ENCODE assay signal across 13 cellular contexts in the genomic region with DNA sequence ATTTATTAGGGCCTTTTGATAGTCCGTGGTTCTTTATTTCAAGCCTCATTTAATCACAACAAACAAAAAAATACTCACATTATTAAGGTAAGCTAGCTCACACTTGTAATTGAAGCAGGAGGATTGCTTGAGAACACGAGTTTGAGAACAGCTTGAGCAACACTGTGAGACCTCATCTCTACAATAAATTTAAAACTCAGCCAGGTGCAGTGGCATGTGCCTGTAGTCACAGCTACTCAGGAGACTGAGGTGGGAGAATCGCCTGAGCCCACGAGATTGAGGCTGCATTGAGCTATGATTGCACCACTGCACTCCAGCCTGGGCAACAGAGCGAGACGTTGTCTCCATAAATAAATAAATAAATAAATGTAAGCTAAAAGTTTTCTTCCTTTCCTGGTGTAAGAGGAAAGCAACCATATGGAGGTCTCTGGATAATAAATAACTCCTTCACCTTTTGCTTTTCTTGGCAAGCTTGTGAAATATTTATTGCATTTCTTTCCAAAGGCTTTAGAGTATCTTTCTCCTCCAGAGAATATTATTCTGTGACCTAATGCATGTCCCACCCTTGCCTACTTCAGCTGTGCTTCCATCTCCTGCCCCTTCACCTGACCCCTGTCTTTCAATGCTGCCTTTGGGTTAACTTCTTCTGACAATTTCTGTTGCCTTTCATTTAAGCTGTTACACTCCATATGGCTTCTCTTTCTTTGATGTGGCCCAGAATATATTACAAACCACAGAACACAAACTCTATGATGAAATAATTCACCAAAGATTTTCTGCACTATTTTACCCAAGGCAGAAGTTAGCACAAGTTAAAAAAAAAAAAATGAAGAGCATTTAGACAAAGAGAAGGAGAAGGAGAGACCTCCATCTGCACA.
A peak's percentile ranks its signal among the peaks of the same experiment; 100 is the strongest.
DNase-seq lines count a peak whose midpoint lies in the region; ATAC-seq and TF ChIP-seq lines count a peak whose summit lies in the region.
"Had no signal": no experiment of that assay in that cellular context is flagged by ENCODE, and none has a peak within 500 bp of the region (broad histone marks: within the 10 kb centered on the region; RNA-seq: fewer than 3 reads in every experiment).

No MANE protein-coding gene starts in this region.

- no peaks in the 10 kb centered on the region for H3K9me2 ChIP-seq in Loucy (replicated peaks; ENCODE audit: low read depth, low read length)

- H3K4me1 ChIP-seq in Loucy (ENCODE audit: insufficient read depth, low read length, poor library complexity, severe bottlenecking) = peaks cover 15% of the 10 kb centered on the region
- H3K4me1 ChIP-seq in neuron (ENCODE audit: insufficient read depth, low read length) = peaks cover 31% of the 10 kb centered on the region
- no peaks in the 10 kb centered on the region for H3K4me1 ChIP-seq in Caco-2

- intact Hi-C loops in sciatic nerve (cut with DNase I) = no loop called here
- intact Hi-C loops in Caco-2 (cut with micrococcal nuclease; ENCODE audit: unreplicated experiment) = no loop called here

- H3K9ac ChIP-seq in Loucy (ENCODE audit: low read depth, low read length, poor library complexity, severe bottlenecking) = no peak overlapping the region
- H3K9ac ChIP-seq: GM23248 had no signal

- H3K9me3 Mint-ChIP-seq in Caco-2 (ENCODE audit: unreplicated experiment) = no peaks in the 10 kb centered on the region

- H3K4me2 ChIP-seq in Loucy (ENCODE audit: low read depth, low read length, poor library complexity, severe bottlenecking) = peak overlapping the region; percentile 1

- no TSS peak for BruUV-seq in Caco-2 (replicated peaks; lab: Mats Ljungman, UMichigan)

- POLR2A ChIA-PET in Caco-2 (lab: Charles Lee) = no interaction called here

- no peak overlapping the region for H3K27ac Mint-ChIP-seq in Caco-2 (ENCODE audit: unreplicated experiment)

- no peaks in the 10 kb centered on the region for H3K27me3 ChIP-seq in Loucy (ENCODE audit: insufficient read depth, low read length, poor library complexity, severe bottlenecking)
- no peaks in the 10 kb centered on the region for H3K27me3 ChIP-seq in neuron (ENCODE audit: insufficient read depth, low read length)
- no peaks in the 10 kb centered on the region; the same call in 1 of the 2 replicates for H3K27me3 ChIP-seq in Caco-2 (replicated peaks; ENCODE audit: control insufficient read depth, insufficient read depth, low read length)

- TF ChIP-seq CTCF in Loucy (conservative IDR thresholded peaks at IDR 0.05; ENCODE audit: low read length) = no peak
- TF ChIP-seq CTCF in fibroblast of mammary gland (conservative IDR thresholded peaks at IDR 0.05; ENCODE audit: control insufficient read depth, insufficient read depth, low read depth, low read length) = no peak
- no peak for TF ChIP-seq CTCF in omental fat pad (IDR thresholded peaks at IDR 0.05)
- no peak for TF ChIP-seq CTCF in Caco-2 (IDR thresholded peaks at IDR 0.05; ENCODE audit: insufficient read depth in 1 of 2, low read depth in 1 of 2, low read length in 1 of 2, severe bottlenecking in 1 of 2, unreplicated experiment in 1 of 2)

- no peaks in the 10 kb centered on the region for H3K36me3 Mint-ChIP-seq in Caco-2 (ENCODE audit: insufficient read depth, unreplicated experiment)

- H3K4me1 Mint-ChIP-seq in Caco-2 (ENCODE audit: low read depth, unreplicated experiment) = no peaks in the 10 kb centered on the region

- no peaks in the 10 kb centered on the region for H3K9me3 ChIP-seq in Loucy (ENCODE audit: insufficient read depth, low read depth, low read length)
- no peaks in the 10 kb centered on the region for H3K9me3 ChIP-seq in neuron (ENCODE audit: low read length)
- H3K9me3 ChIP-seq in Caco-2 = no peaks in the 10 kb centered on the region

- H2AFZ ChIP-seq in Loucy (ENCODE audit: low read length) (no peak overlapping the region), neuron (ENCODE audit: low read depth, low read length) (peak overlapping the region; percentile 20)
- H2AFZ ChIP-seq: GM23248 had no signal

- H3K36me3 ChIP-seq in Loucy (ENCODE audit: insufficient read depth, low read length) (no peaks in the 10 kb centered on the region), neuron (ENCODE audit: insufficient read depth, low read length) (no peaks in the 10 kb centered on the region), Caco-2 (ENCODE audit: control insufficient read depth, insufficient read depth, low read length) (no peaks in the 10 kb centered on the region)

- H3K4me3 Mint-ChIP-seq in Caco-2 (ENCODE audit: unreplicated experiment) = no peak overlapping the region

- peak; percentile 76 for DNase-seq in NCI-H2107 treated with DMSO at 0.1 percent for 48 hours (lab: John Stamatoyannopoulos, UW; ENCODE audit: unreplicated experiment)
- no peak for DNase-seq in NCI-H2107 (lab: John Stamatoyannopoulos, UW)
- peak; percentile 15 for DNase-seq in fibroblast of mammary gland (ENCODE audit: low read depth)
- no peak for DNase-seq in omental fat pad (ENCODE audit: low spot score)
- no peak for DNase-seq in sciatic nerve (ENCODE audit: low spot score)
- no peak for DNase-seq in Caco-2
- DNase-seq: 8988T, Calu3, GM23248, NCI-H1436, NCI-H2171 had no signal

- H4K20me1 ChIP-seq in Loucy (ENCODE audit: insufficient read depth, low read length, poor library complexity, severe bottlenecking) = no peaks in the 10 kb centered on the region

- CTCF ChIA-PET in Caco-2 (lab: Charles Lee) = no interaction called here

- H3K4me3 ChIP-seq in Loucy (ENCODE audit: low read length, poor library complexity, severe bottlenecking) (no peak overlapping the region), fibroblast of mammary gland (ENCODE audit: control insufficient read depth, low read depth, low read length) (no peak overlapping the region), neuron (ENCODE audit: low read length) (no peak overlapping the region), Caco-2 (ENCODE audit: low read depth, low read length) (no peak overlapping the region)
- H3K4me3 ChIP-seq: GM23248 had no signal

- H3K27me3 Mint-ChIP-seq in Caco-2 (ENCODE audit: insufficient read depth, unreplicated experiment) = peaks cover 4% of the 10 kb centered on the region

- no peak for ATAC-seq in omental fat pad (ENCODE audit: low FRiP score)
- ATAC-seq in sciatic nerve = no peak

- H3F3A ChIP-seq in Loucy (ENCODE audit: low read depth) = no peaks in the 10 kb centered on the region

- no peaks in the 10 kb centered on the region for H3K79me2 ChIP-seq in Loucy (ENCODE audit: insufficient read depth, low read length)

Comparison
In these comparisons a context has a peak if more than half of its experiments do, and no peak if none do; other contexts are left out.
1. DNase-seq: peak in NCI-H2107 treated with DMSO at 0.1 percent for 48 hours (single experiment) and fibroblast of mammary gland (single experiment); none in NCI-H2107 (single experiment), omental fat pad (single experiment), sciatic nerve (single experiment) and Caco-2 (0 of 2).